24 cellular contexts compared by ENCODE assay signal in genomic region chr18:80203243-80203642, GRCh38.
"Had no signal": no experiment of that assay in that cellular context is flagged by ENCODE, and none has a peak within 500 bp of the region (broad histone marks: within the 10 kb centered on the region; RNA-seq: fewer than 3 reads in every experiment).

No MANE protein-coding gene starts in this region.

- FAIRE-seq: RCC 7860 had no signal

- H3K36me3 Mint-ChIP-seq: activated naive CD4-positive, alpha-beta T cell treated with anti-CD3 and anti-CD28 coated beads, Interleukin-2, amount 10 ng/mL, durations not matched to agents 7 days and 5 days; activated naive CD8-positive, alpha-beta T cell treated with anti-CD3 and anti-CD28 coated beads for 36 hours had no signal

- ATAC-seq: SK-N-SH treated with all-trans-retinoic acid at 6 μM for 48 hours had no signal

- H3K4me3 Mint-ChIP-seq: activated naive CD4-positive, alpha-beta T cell treated with anti-CD3 and anti-CD28 coated beads, Interleukin-2, amount 10 ng/mL, durations not matched to agents 7 days and 5 days; activated naive CD8-positive, alpha-beta T cell treated with anti-CD3 and anti-CD28 coated beads for 36 hours; activated T-cell treated with anti-CD3 and anti-CD28 coated beads, Interleukin-2, amount 50 U/mL, for 4 hours; T-helper 2 cell treated with Interferon-gamma antibody and Interleukin-4, amounts not matched to agents 5 μg/mL and 100 μg/mL, for 36 hours had no signal

- DNase-seq: activated CD4-positive, alpha-beta T cell treated with anti-CD3 and anti-CD28 coated beads for 48 hours; activated CD4-positive, alpha-beta T cell treated with anti-CD3 and anti-CD28 coated beads, Interleukin-2, amount 50 U/mL, for 48 hours; activated CD4-positive, CD25-positive, alpha-beta regulatory T cell treated with anti-CD3 and anti-CD28 coated beads, Interleukin-2, amount 50 U/mL, for 72 hours; activated gamma-delta T cell treated with Interleukin-2 at 50 U/mL for 16 hours; activated naive CD4-positive, alpha-beta T cell treated with anti-CD3 and anti-CD28 coated beads, Interleukin-2, amount 10 ng/mL, durations not matched to agents 7 days and 5 days; activated naive CD8-positive, alpha-beta T cell treated with anti-CD3 and anti-CD28 coated beads for 36 hours; activated T-cell treated with anti-CD3 and anti-CD28 coated beads, Interleukin-2, amount 50 U/mL, for 4 hours; cerebellar nuclear complex; MG63; MV-4-11; NCI-H1092 treated with DMSO at 0.1 percent for 48 hours; NCI-H1436; NCI-H1694 treated with DMSO at 0.1 percent for 48 hours; NCI-H2029 treated with DMSO at 0.1 percent for 48 hours; NCI-H345; NCI-H510A; NCI-H526 treated with DMSO at 0.1 percent for 48 hours; NK-92 treated with Interleukin-12 subunit alpha and Interleukin-12 subunit beta, amount 100 ng/mL, for 24 hours; SHP77; SW 1271 had no signal

- H3K27ac Mint-ChIP-seq: activated naive CD4-positive, alpha-beta T cell treated with anti-CD3 and anti-CD28 coated beads, Interleukin-2, amount 10 ng/mL, durations not matched to agents 7 days and 5 days; activated naive CD8-positive, alpha-beta T cell treated with anti-CD3 and anti-CD28 coated beads for 36 hours; activated T-helper 2 cell treated with anti-CD3 and anti-CD28 coated beads, Interferon-gamma antibody, Interleukin-2, Interleukin-4, amounts not matched to agents 10 μg/mL and 5 μg/mL and 100 μg/mL, durations not matched to agents 14 hours and 24 hours and 36 hours; T-helper 2 cell treated with Interferon-gamma antibody and Interleukin-4, amounts not matched to agents 5 μg/mL and 100 μg/mL, for 36 hours had no signal

- H3K9me3 Mint-ChIP-seq: activated naive CD4-positive, alpha-beta T cell treated with anti-CD3 and anti-CD28 coated beads, Interleukin-2, amount 10 ng/mL, durations not matched to agents 7 days and 5 days; activated naive CD8-positive, alpha-beta T cell treated with anti-CD3 and anti-CD28 coated beads for 36 hours; activated T-cell treated with anti-CD3 and anti-CD28 coated beads, Interleukin-2, amount 50 U/mL, for 4 hours; activated T-helper 2 cell treated with anti-CD3 and anti-CD28 coated beads, Interferon-gamma antibody, Interleukin-2, Interleukin-4, amounts not matched to agents 10 μg/mL and 5 μg/mL and 100 μg/mL, durations not matched to agents 14 hours and 24 hours and 36 hours; T-helper 2 cell treated with Interferon-gamma antibody and Interleukin-4, amounts not matched to agents 5 μg/mL and 100 μg/mL, for 36 hours had no signal
